ENCODE assay signal across 8 cellular contexts in the genomic region with DNA sequence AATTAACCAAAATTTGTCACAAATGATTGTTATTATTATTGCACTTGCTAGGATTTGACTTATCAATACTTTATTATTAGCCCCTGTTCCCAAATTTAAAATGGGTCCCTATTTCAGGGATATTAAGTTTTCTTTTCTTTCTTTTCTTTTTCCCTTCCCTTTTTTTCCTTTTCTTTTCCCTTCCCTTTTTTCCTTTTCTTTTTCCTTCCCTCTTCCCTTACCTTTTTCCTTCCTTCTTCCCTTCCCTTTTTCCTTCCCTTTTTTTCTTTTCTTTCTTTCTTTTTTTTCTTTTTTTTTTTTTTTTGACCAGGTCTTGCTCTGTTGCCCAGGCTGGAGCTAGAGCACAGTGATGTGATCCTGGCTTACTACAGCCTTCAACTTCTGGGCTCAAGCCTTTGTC.
"Had no signal": no experiment of that assay in that cellular context is flagged by ENCODE, and none has a peak within 500 bp of the region (broad histone marks: within the 10 kb centered on the region; RNA-seq: fewer than 3 reads in every experiment).

No MANE protein-coding gene starts in this region.

- H3K4me3 Mint-ChIP-seq: HFFc6, IgD-negative memory B cell had no signal

- FAIRE-seq: HepG2 had no signal

- H3K4me1 Mint-ChIP-seq: IgD-negative memory B cell had no signal

- H3K36me3 Mint-ChIP-seq: IgD-negative memory B cell had no signal

- DNase-seq: GM23248, GOT3, H7, HCEC 1CT, HFFc6 had no signal

- H3K27ac Mint-ChIP-seq: HFFc6, IgD-negative memory B cell had no signal

- ATAC-seq: HepG2 had no signal

- H3K9me3 Mint-ChIP-seq: HFFc6, IgD-negative memory B cell had no signal

- H2AFZ ChIP-seq: GM23248 had no signal

- H3K27me3 Mint-ChIP-seq: IgD-negative memory B cell had no signal

- H3K9ac ChIP-seq: GM23248 had no signal

- H3K4me3 ChIP-seq: GM23248 had no signal

- H3K27ac ChIP-seq: GM23248, HL-60 had no signal
